In the genomic region with DNA sequence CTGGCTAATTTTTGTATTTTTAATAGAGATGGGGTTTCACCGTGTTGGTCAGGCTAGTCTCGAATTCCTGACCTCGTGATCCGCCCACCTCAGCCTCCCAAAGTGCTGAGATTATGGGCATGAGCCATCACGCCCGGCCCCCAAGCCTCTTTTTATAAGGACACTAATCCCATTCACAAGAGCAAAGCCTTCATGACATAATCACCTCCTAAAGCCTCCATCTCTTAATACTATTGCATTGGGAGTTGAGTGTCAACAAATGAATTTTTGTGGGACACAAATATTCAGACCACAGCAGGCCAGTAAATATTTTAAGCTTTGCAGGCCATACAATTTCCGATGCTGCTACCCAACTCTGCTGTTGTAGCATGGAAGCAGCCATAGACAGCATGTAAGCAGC, we compare ENCODE assay signal across 27 cellular contexts. TPM values are rescaled to one million over a fixed set of nuclear protein-coding genes. Genes with fewer than 3 reads are reported as not detected.
"Had no signal": no experiment of that assay in that cellular context is flagged by ENCODE, and none has a peak within 500 bp of the region (broad histone marks: within the 10 kb centered on the region; RNA-seq: fewer than 3 reads in every experiment).

No MANE protein-coding gene starts in this region.

- H3K4me1 ChIP-seq: adrenal gland, ascending aorta, parathyroid adenoma, tibial artery had no signal

- H3K9me3 ChIP-seq: adrenal gland, ascending aorta, tibial artery had no signal

- H3K36me3 ChIP-seq: adrenal gland, ascending aorta, tibial artery had no signal

- H3K4me3 ChIP-seq: adrenal gland, ascending aorta, tibial artery had no signal

- ATAC-seq: activated CD8-positive, alpha-beta T cell treated with anti-CD3 and anti-CD28 coated beads, Interleukin-2, amount 10 ng/mL, durations not matched to agents 7 days and 5 days; left cardiac atrium; right cardiac atrium; stimulated activated effector memory CD8-positive, alpha-beta T cell treated with anti-CD3 and anti-CD28 coated beads, Interleukin-12 subunit alpha, Interleukin-12 subunit beta, amount 100 ng/mL, for 72 hours; stimulated activated naive CD8-positive, alpha-beta T cell treated with anti-CD3 and anti-CD28 coated beads, Interleukin-15, amount 100 ng/mL, for 72 hours had no signal

- DNase-seq: activated CD4-positive, alpha-beta T cell treated with anti-CD3 and anti-CD28 coated beads for 1 hour; activated CD4-positive, alpha-beta T cell treated with anti-CD3 and anti-CD28 coated beads, Interleukin-2, amount 50 U/mL, for 1 hour; activated CD8-positive, alpha-beta T cell treated with anti-CD3 and anti-CD28 coated beads, Interleukin-2, amount 10 ng/mL, durations not matched to agents 7 days and 5 days; activated naive CD4-positive, alpha-beta T cell; adrenal gland; central memory CD4-positive, alpha-beta T cell; effector memory CD4-positive, alpha-beta T cell; glutamatergic neuron; islet precursor cell; left cardiac atrium; nephron progenitor cell; right cardiac atrium; stimulated activated CD4-positive, alpha-beta T cell treated with anti-CD3 and anti-CD28 coated beads, Interleukin-2, amount 100 ng/mL, for 24 hours; stimulated activated naive CD8-positive, alpha-beta T cell treated with anti-CD3 and anti-CD28 coated beads, Interleukin-15, amount 100 ng/mL, for 72 hours; tibial artery had no signal

- H3K27me3 ChIP-seq: adrenal gland, ascending aorta, tibial artery had no signal

- H3K27ac ChIP-seq: adrenal gland, ascending aorta, parathyroid adenoma, tibial artery, VCaP had no signal

RNA-seq across cellular contexts. Expression of gene RNF212B, which starts 10.9 kb away (rescaled TPM):
- total RNA-seq: activated CD8-positive, alpha-beta T cell treated with anti-CD3 and anti-CD28 coated beads, Interleukin-2, amount 10 ng/mL, durations not matched to agents 7 days and 5 days; activated T-helper 2 cell treated with anti-CD3 and anti-CD28 coated beads, Interferon-gamma antibody, Interleukin-2, Interleukin-4, amounts not matched to agents 10 μg/mL and 5 μg/mL and 100 μg/mL, durations not matched to agents 14 hours and 24 hours and 36 hours; adrenal gland; ascending aorta; dermis microvascular lymphatic vessel endothelial cell; frontal cortex; left cardiac atrium; pulmonary artery endothelial cell; right cardiac atrium; skeletal muscle tissue; T-helper 2 cell treated with Interferon-gamma antibody and Interleukin-4, amounts not matched to agents 100 ng/mL and 5 ng/mL, for 36 hours; ureter had no signal
- polyA plus RNA-seq: adrenal gland, esophagus, right cardiac atrium had no signal
